1 cellular context compared by ENCODE assay signal in genomic region chr5:53922508-53923498, GRCh38.
TF ChIP-seq lines count a peak whose summit lies in the region.

No MANE protein-coding gene starts in this region.

TF ChIP-seq in HEK293, 187 proteins besides CTCF, POLR2A, EP300 and RAD21 (continued from another document and continues in another):
- TF ChIP-seq, protein P1, sequence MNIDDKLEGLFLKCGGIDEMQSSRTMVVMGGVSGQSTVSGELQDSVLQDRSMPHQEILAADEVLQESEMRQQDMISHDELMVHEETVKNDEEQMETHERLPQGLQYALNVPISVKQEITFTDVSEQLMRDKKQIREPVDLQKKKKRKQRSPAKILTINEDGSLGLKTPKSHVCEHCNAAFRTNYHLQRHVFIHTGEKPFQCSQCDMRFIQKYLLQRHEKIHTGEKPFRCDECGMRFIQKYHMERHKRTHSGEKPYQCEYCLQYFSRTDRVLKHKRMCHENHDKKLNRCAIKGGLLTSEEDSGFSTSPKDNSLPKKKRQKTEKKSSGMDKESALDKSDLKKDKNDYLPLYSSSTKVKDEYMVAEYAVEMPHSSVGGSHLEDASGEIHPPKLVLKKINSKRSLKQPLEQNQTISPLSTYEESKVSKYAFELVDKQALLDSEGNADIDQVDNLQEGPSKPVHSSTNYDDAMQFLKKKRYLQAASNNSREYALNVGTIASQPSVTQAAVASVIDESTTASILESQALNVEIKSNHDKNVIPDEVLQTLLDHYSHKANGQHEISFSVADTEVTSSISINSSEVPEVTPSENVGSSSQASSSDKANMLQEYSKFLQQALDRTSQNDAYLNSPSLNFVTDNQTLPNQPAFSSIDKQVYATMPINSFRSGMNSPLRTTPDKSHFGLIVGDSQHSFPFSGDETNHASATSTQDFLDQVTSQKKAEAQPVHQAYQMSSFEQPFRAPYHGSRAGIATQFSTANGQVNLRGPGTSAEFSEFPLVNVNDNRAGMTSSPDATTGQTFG (tag by site-specific recombination; IDR thresholded peaks at IDR 0.05; ENCODE audit: borderline replicate concordance) = no peak
- TF ChIP-seq ZNF488 (tag by site-specific recombination; IDR thresholded peaks at IDR 0.05) (no peak), ZBTB21 (tag by site-specific recombination; IDR thresholded peaks at IDR 0.05) (no peak), ZNF266 (tag by site-specific recombination; IDR thresholded peaks at IDR 0.05; ENCODE audit: low read depth) (no peak), YY1 (tag by site-specific recombination; IDR thresholded peaks at IDR 0.05) (0 out of 2 replicates have a peak, but pooled peaks have one; percentile 31), ZNF221 (tag by site-specific recombination; IDR thresholded peaks at IDR 0.05; ENCODE audit: borderline replicate concordance) (no peak), REPIN1 (tag by site-specific recombination; IDR thresholded peaks at IDR 0.05; ENCODE audit: low read depth) (no peak), SP7 (tag by site-specific recombination; IDR thresholded peaks at IDR 0.05) (no peak), ZNF146 (tag by site-specific recombination; IDR thresholded peaks at IDR 0.05) (no peak), ZNF501 (tag by site-specific recombination; IDR thresholded peaks at IDR 0.05) (no peak), ZIC2 (tag by site-specific recombination; IDR thresholded peaks at IDR 0.05) (no peak), ZNF324 (tag by site-specific recombination; IDR thresholded peaks at IDR 0.05) (no peak), ZNF510 (tag by site-specific recombination; IDR thresholded peaks at IDR 0.05; ENCODE audit: insufficient replicate concordance) (no peak), ZBTB44 (tag by site-specific recombination; IDR thresholded peaks at IDR 0.05) (0 out of 2 replicates have a peak, but pooled peaks have one; percentile 50), ATF2 (tag by site-specific recombination; IDR thresholded peaks at IDR 0.05; ENCODE audit: low read depth) (no peak), ZNF24 (tag by site-specific recombination; IDR thresholded peaks at IDR 0.05) (no peak; the same call in 1 of the 2 replicates), ZNF585B (tag by site-specific recombination; IDR thresholded peaks at IDR 0.05) (no peak), ZNF133 (tag by site-specific recombination; IDR thresholded peaks at IDR 0.05) (no peak), MZF1 (tag by site-specific recombination; IDR thresholded peaks at IDR 0.05; ENCODE audit: borderline replicate concordance) (peak; percentile 65; the same call in 1 of the 2 replicates), GFI1B (tag by site-specific recombination; IDR thresholded peaks at IDR 0.05) (no peak), PRDM6 (tag by site-specific recombination; IDR thresholded peaks at IDR 0.05) (peak; percentile 65), EGR2 (tag by site-specific recombination; IDR thresholded peaks at IDR 0.05; ENCODE audit: low read depth) (no peak), BCL11A (tag by site-specific recombination; IDR thresholded peaks at IDR 0.05; ENCODE audit: low read depth) (no peak), ZNF335 (tag by site-specific recombination; conservative IDR thresholded peaks at IDR 0.05) (0 out of 2 replicates have a peak, but pooled peaks have one; percentile 13), TCF7L2 (IDR thresholded peaks at IDR 0.05; ENCODE audit: borderline replicate concordance, low read depth, low read length) (no peak), ZNF610 (tag by site-specific recombination; IDR thresholded peaks at IDR 0.05; ENCODE audit: borderline replicate concordance) (no peak), ZNF629 (tag by site-specific recombination; IDR thresholded peaks at IDR 0.05) (no peak), ZBTB1 (tag by site-specific recombination; IDR thresholded peaks at IDR 0.05) (no peak), ZFP41 (tag by site-specific recombination; IDR thresholded peaks at IDR 0.05; ENCODE audit: borderline replicate concordance) (no peak), ZNF785 (tag by site-specific recombination; IDR thresholded peaks at IDR 0.05) (no peak), ZNF621 (tag by site-specific recombination; IDR thresholded peaks at IDR 0.05) (no peak), SP3 (tag by site-specific recombination; IDR thresholded peaks at IDR 0.05) (no peak), ZNF394 (tag by site-specific recombination; IDR thresholded peaks at IDR 0.05; ENCODE audit: borderline replicate concordance) (no peak), ZNF239 (tag by site-specific recombination; IDR thresholded peaks at IDR 0.05) (no peak), ZNF521 (tag by site-specific recombination; IDR thresholded peaks at IDR 0.05) (no peak), ZBTB48 (tag by site-specific recombination; IDR thresholded peaks at IDR 0.05) (no peak), ZNF10 (tag by site-specific recombination; IDR thresholded peaks at IDR 0.05) (no peak), ZNF423 (tag by site-specific recombination; IDR thresholded peaks at IDR 0.05) (peak; percentile 23; the same call in 1 of the 2 replicates), ZNF664 (tag by site-specific recombination; IDR thresholded peaks at IDR 0.05) (no peak), ZNF707 (tag by site-specific recombination; IDR thresholded peaks at IDR 0.05) (no peak), FEZF1 (tag by site-specific recombination; IDR thresholded peaks at IDR 0.05) (peak; percentile 80), ZNF433 (tag by site-specific recombination; IDR thresholded peaks at IDR 0.05; ENCODE audit: low read depth) (no peak), ZNF114 (tag by site-specific recombination; IDR thresholded peaks at IDR 0.05) (no peak), SCRT2 (tag by site-specific recombination; IDR thresholded peaks at IDR 0.05) (peak; percentile 87), SETDB1 (IDR thresholded peaks at IDR 0.05; ENCODE audit: insufficient read length, low read length) (no peak)
- TF ChIP-seq, protein P2, sequence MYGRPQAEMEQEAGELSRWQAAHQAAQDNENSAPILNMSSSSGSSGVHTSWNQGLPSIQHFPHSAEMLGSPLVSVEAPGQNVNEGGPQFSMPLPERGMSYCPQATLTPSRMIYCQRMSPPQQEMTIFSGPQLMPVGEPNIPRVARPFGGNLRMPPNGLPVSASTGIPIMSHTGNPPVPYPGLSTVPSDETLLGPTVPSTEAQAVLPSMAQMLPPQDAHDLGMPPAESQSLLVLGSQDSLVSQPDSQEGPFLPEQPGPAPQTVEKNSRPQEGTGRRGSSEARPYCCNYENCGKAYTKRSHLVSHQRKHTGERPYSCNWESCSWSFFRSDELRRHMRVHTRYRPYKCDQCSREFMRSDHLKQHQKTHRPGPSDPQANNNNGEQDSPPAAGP (tag by site-specific recombination; IDR thresholded peaks at IDR 0.05) = no peak
- TF ChIP-seq, protein P3, sequence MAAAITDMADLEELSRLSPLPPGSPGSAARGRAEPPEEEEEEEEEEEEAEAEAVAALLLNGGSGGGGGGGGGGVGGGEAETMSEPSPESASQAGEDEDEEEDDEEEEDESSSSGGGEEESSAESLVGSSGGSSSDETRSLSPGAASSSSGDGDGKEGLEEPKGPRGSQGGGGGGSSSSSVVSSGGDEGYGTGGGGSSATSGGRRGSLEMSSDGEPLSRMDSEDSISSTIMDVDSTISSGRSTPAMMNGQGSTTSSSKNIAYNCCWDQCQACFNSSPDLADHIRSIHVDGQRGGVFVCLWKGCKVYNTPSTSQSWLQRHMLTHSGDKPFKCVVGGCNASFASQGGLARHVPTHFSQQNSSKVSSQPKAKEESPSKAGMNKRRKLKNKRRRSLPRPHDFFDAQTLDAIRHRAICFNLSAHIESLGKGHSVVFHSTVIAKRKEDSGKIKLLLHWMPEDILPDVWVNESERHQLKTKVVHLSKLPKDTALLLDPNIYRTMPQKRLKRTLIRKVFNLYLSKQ (tag by site-specific recombination; IDR thresholded peaks at IDR 0.05; ENCODE audit: borderline replicate concordance) = no peak
- TF ChIP-seq, protein P4, sequence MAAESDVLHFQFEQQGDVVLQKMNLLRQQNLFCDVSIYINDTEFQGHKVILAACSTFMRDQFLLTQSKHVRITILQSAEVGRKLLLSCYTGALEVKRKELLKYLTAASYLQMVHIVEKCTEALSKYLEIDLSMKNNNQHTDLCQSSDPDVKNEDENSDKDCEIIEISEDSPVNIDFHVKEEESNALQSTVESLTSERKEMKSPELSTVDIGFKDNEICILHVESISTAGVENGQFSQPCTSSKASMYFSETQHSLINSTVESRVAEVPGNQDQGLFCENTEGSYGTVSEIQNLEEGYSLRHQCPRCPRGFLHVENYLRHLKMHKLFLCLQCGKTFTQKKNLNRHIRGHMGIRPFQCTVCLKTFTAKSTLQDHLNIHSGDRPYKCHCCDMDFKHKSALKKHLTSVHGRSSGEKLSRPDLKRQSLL (tag by site-specific recombination; IDR thresholded peaks at IDR 0.05) = no peak
- TF ChIP-seq, protein P5, sequence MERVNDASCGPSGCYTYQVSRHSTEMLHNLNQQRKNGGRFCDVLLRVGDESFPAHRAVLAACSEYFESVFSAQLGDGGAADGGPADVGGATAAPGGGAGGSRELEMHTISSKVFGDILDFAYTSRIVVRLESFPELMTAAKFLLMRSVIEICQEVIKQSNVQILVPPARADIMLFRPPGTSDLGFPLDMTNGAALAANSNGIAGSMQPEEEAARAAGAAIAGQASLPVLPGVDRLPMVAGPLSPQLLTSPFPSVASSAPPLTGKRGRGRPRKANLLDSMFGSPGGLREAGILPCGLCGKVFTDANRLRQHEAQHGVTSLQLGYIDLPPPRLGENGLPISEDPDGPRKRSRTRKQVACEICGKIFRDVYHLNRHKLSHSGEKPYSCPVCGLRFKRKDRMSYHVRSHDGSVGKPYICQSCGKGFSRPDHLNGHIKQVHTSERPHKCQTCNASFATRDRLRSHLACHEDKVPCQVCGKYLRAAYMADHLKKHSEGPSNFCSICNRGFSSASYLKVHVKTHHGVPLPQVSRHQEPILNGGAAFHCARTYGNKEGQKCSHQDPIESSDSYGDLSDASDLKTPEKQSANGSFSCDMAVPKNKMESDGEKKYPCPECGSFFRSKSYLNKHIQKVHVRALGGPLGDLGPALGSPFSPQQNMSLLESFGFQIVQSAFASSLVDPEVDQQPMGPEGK (tag by site-specific recombination; IDR thresholded peaks at IDR 0.05) = no peak
- TF ChIP-seq, protein P6, sequence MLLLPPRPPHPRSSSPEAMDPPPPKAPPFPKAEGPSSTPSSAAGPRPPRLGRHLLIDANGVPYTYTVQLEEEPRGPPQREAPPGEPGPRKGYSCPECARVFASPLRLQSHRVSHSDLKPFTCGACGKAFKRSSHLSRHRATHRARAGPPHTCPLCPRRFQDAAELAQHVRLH (tag by site-specific recombination; IDR thresholded peaks at IDR 0.05) = no peak
